ENCODE assay signal across 13 cellular contexts in the genomic region with DNA sequence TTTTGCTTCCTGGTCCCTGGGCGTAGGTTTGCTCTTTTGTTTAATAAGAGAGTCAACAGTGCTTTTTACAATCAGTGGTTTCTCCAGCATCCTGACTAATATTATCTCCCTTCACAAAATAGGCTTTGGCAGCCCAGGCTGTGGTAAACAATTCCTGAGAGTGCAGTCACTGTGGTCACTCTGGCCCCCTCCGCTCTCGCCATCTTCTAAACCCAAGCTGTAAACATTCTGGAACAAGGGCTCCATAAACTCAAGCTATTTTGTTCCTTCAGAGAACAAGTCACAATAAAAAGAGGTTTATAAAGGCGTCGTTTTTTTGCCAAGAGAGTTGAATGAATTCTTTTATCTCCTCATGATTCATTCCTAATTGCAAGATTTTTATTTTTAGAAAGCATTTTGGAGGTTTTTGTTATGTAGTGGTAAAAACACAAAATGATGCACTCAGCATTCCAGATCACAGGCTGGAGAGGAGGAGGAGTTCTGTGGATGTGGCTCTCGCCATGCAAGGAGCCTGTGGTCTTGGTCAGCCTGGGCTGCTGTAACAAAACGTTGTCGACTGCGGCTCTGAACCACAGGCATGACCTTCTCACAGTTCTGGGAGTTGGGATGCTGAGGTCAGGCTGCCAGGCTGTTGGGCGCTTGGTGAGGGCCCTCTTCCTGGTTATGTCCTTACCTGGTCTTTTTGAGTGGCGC.
DNase-seq lines count a peak whose midpoint lies in the region; ATAC-seq and TF ChIP-seq lines count a peak whose summit lies in the region.
"Had no signal": no experiment of that assay in that cellular context is flagged by ENCODE, and none has a peak within 500 bp of the region (broad histone marks: within the 10 kb centered on the region; RNA-seq: fewer than 3 reads in every experiment).

No MANE protein-coding gene starts in this region.

- no peak overlapping the region for H3K4me2 ChIP-seq in mammary epithelial cell (ENCODE audit: insufficient read depth, low read depth, low read length)

- dilution Hi-C loops in mammary epithelial cell (cut with HindIII; ENCODE audit: low sequenced_read_pairs), result loop anchor here (5.0 kb wide), 1 partner anchor 117 kb away; no protein-coding TSS in a partner anchor

- no peaks in the 10 kb centered on the region for H3K4me1 ChIP-seq in mammary epithelial cell (ENCODE audit: insufficient read depth, low read length)
- no peaks in the 10 kb centered on the region for H3K4me1 ChIP-seq in mucosa of descending colon (ENCODE audit: low read depth)
- H3K4me1 ChIP-seq: parathyroid adenoma had no signal

- no peaks in the 10 kb centered on the region for H3K36me3 ChIP-seq in mammary epithelial cell (ENCODE audit: insufficient read depth, low read length)
- no peaks in the 10 kb centered on the region for H3K36me3 ChIP-seq in mucosa of descending colon (ENCODE audit: low read depth)

- peaks cover 11% of the 10 kb centered on the region for H3K36me3 Mint-ChIP-seq in HFFc6 (ENCODE audit: low read depth)

- WGBS in mammary epithelial cell (ENCODE audit: low coverage, missing lambda C conversion rate), result 69% methylated on average over 11 of the region's 11 CpGs

- H2AFZ ChIP-seq in mammary epithelial cell (ENCODE audit: low read depth, low read length), result peak overlapping the region; percentile 17
- H2AFZ ChIP-seq: parathyroid adenoma had no signal

- no peaks in the 10 kb centered on the region; the same call in 1 of the 2 replicates for H3K27me3 Mint-ChIP-seq in HFFc6 (ENCODE audit: insufficient read depth)
- H3K27me3 Mint-ChIP-seq: IgD-negative memory B cell had no signal

- peak; percentile 85 for DNase-seq in AG08395 (ENCODE audit: low spot score)
- peak; percentile 96 for DNase-seq in HFFc6
- peak; percentile 63 for DNase-seq in mammary epithelial cell
- peak in 1 of 3 donors; percentile 22 for DNase-seq in mucosa of descending colon
- no peak for DNase-seq in SHP77 treated with DMSO at 0.1 percent for 48 hours (lab: John Stamatoyannopoulos, UW)
- no peak for DNase-seq in HUDEP-2 (lab: John Stamatoyannopoulos, UW; ENCODE audit: unreplicated experiment in 76 of 76)
- no peak for DNase-seq in activated effector memory CD4-positive, alpha-beta T cell treated with Interleukin-2 at 50 U/mL for 16 hours
- DNase-seq: activated T-cell treated with anti-CD3 and anti-CD28 coated beads, Interleukin-2, amount 50 U/mL, for 72 hours; caudate nucleus had no signal

- peak; percentile 51 for ATAC-seq in mucosa of descending colon
- ATAC-seq in HG02759 (IDR thresholded peaks at IDR 0.05; ENCODE audit: unreplicated experiment), result no peak
- ATAC-seq: activated CD4-positive, CD25-positive, alpha-beta regulatory T cell treated with anti-CD3 and anti-CD28 coated beads, Interleukin-2, amount 50 U/mL, for 24 hours; activated T-cell treated with anti-CD3 and anti-CD28 coated beads, Interleukin-2, amount 50 U/mL, for 72 hours had no signal

- H3K4me1 Mint-ChIP-seq in HFFc6 (ENCODE audit: low read depth), result peaks cover 28% of the 10 kb centered on the region
- H3K4me1 Mint-ChIP-seq: IgD-negative memory B cell had no signal

- TF ChIP-seq CTCF in HFFc6 (IDR thresholded peaks at IDR 0.05) (no peak), mammary epithelial cell (conservative IDR thresholded peaks at IDR 0.05 in 1 of 2, IDR thresholded peaks at IDR 0.05 in 1 of 2; ENCODE audit: extremely low read depth in 1 of 2, insufficient read depth in 1 of 2, low read depth in 1 of 2, low read length in 2 of 2) (no peak), mucosa of descending colon (IDR thresholded peaks at IDR 0.05) (no peak)

- no peaks in the 10 kb centered on the region for H3K27me3 ChIP-seq in mammary epithelial cell (ENCODE audit: insufficient read depth, low read length)

- H3K4me3 Mint-ChIP-seq in HFFc6, result peak overlapping the region; percentile 61
- H3K4me3 Mint-ChIP-seq: activated T-cell treated with anti-CD3 and anti-CD28 coated beads, Interleukin-2, amount 50 U/mL, for 72 hours; IgD-negative memory B cell had no signal

- intact Hi-C loops in mammary epithelial cell (cut with micrococcal nuclease) (no loop called here), mucosa of descending colon (cut with DNase I, micrococcal nuclease) (no loop called here)

- H3K9me3 ChIP-seq in mammary epithelial cell (replicated peaks; ENCODE audit: insufficient read depth, low read length) (peaks cover 2% of the 10 kb centered on the region), mucosa of descending colon (no peaks in the 10 kb centered on the region)

- H3K27ac ChIP-seq in mammary epithelial cell (ENCODE audit: insufficient read depth, low read depth, low read length), result no peak overlapping the region
- H3K27ac ChIP-seq: parathyroid adenoma had no signal

- BruUV-seq in mammary epithelial cell (replicated peaks; lab: Mats Ljungman, UMichigan), result no TSS peak

- H3K79me2 ChIP-seq in mammary epithelial cell (ENCODE audit: insufficient read depth, low read length), result no peaks in the 10 kb centered on the region
- H3K79me2 ChIP-seq: parathyroid adenoma had no signal

- CTCF ChIA-PET in mammary epithelial cell (lab: Charles Lee; ENCODE audit: low non-redundant PET), result no interaction called here

- peak overlapping the region; percentile 88 for H3K27ac Mint-ChIP-seq in HFFc6
- H3K27ac Mint-ChIP-seq: activated T-cell treated with anti-CD3 and anti-CD28 coated beads, Interleukin-2, amount 50 U/mL, for 72 hours; IgD-negative memory B cell had no signal

- no peak overlapping the region for H3K4me3 ChIP-seq in mammary epithelial cell (replicated peaks in 1 of 3; ENCODE audit: insufficient read depth in 1 of 3, low read depth in 2 of 3, low read length in 3 of 3)
- no peak overlapping the region for H3K4me3 ChIP-seq in mucosa of descending colon

- peaks cover 8% of the 10 kb centered on the region; the same call in 1 of the 2 replicates for H3K9me3 Mint-ChIP-seq in HFFc6

- in situ Hi-C loops in mammary epithelial cell (cut with MboI; ENCODE audit: low sequenced_read_pairs in 2 of 2), result no loop called here

- H3K9ac ChIP-seq in mammary epithelial cell (ENCODE audit: insufficient read depth, low read length), result no peak overlapping the region
- H3K9ac ChIP-seq: parathyroid adenoma had no signal

- H4K20me1 ChIP-seq in mammary epithelial cell (ENCODE audit: insufficient read depth, low read length), result no peaks in the 10 kb centered on the region

Comparison
In these comparisons a context has a peak if more than half of its experiments do, and no peak if none do; other contexts are left out.
1. DNase-seq: peak in AG08395 (single experiment), HFFc6 (single experiment) and mammary epithelial cell (single experiment); none in SHP77 treated with DMSO at 0.1 percent for 48 hours (single experiment), HUDEP-2 (0 of 76) and activated effector memory CD4-positive, alpha-beta T cell treated with Interleukin-2 at 50 U/mL for 16 hours (single experiment).